19 cellular contexts compared by ENCODE assay signal in genomic region chr3:191362036-191362435, GRCh38.
"Had no signal": no experiment of that assay in that cellular context is flagged by ENCODE, and none has a peak within 500 bp of the region (broad histone marks: within the 10 kb centered on the region; RNA-seq: fewer than 3 reads in every experiment).

No MANE protein-coding gene starts in this region.

- H3K27me3 ChIP-seq: right atrium auricular region had no signal

- H3K9me3 ChIP-seq: right atrium auricular region had no signal

- H3K27ac Mint-ChIP-seq: activated CD4-positive, alpha-beta T cell treated with anti-CD3 and anti-CD28 coated beads, Interleukin-2, amount 10 ng/mL, durations not matched to agents 7 days and 5 days; dendritic cell treated with granulocyte-macrophage colony-stimulating factor and Interleukin-4, amounts not matched to agents 40 ng/mL and 50 ng/mL, for 4 days; effector memory CD8-positive, alpha-beta T cell; natural killer cell; T-helper 2 cell treated with Interferon-gamma antibody and Interleukin-4, amounts not matched to agents 5 μg/mL and 100 μg/mL, for 36 hours had no signal

- H3K4me3 Mint-ChIP-seq: activated CD4-positive, alpha-beta T cell treated with anti-CD3 and anti-CD28 coated beads, Interleukin-2, amount 10 ng/mL, durations not matched to agents 7 days and 5 days; dendritic cell treated with granulocyte-macrophage colony-stimulating factor and Interleukin-4, amounts not matched to agents 40 ng/mL and 50 ng/mL, for 4 days; effector memory CD8-positive, alpha-beta T cell; natural killer cell; T-helper 2 cell treated with Interferon-gamma antibody and Interleukin-4, amounts not matched to agents 5 μg/mL and 100 μg/mL, for 36 hours had no signal

- H3K27me3 Mint-ChIP-seq: activated CD4-positive, alpha-beta T cell treated with anti-CD3 and anti-CD28 coated beads, Interleukin-2, amount 10 ng/mL, durations not matched to agents 7 days and 5 days; dendritic cell treated with granulocyte-macrophage colony-stimulating factor and Interleukin-4, amounts not matched to agents 40 ng/mL and 50 ng/mL, for 4 days; effector memory CD8-positive, alpha-beta T cell had no signal

- H3K9me3 Mint-ChIP-seq: activated CD4-positive, alpha-beta T cell treated with anti-CD3 and anti-CD28 coated beads, Interleukin-2, amount 10 ng/mL, durations not matched to agents 7 days and 5 days; dendritic cell treated with granulocyte-macrophage colony-stimulating factor and Interleukin-4, amounts not matched to agents 40 ng/mL and 50 ng/mL, for 4 days; effector memory CD8-positive, alpha-beta T cell; immature natural killer cell; natural killer cell; T-helper 2 cell treated with Interferon-gamma antibody and Interleukin-4, amounts not matched to agents 5 μg/mL and 100 μg/mL, for 36 hours had no signal

- DNase-seq: activated CD4-positive, alpha-beta T cell treated with anti-CD3 and anti-CD28 coated beads, Interleukin-2, amount 10 ng/mL, durations not matched to agents 7 days and 5 days; activated CD4-positive, CD25-positive, alpha-beta regulatory T cell; activated CD8-positive, alpha-beta memory T cell treated with anti-CD3 and anti-CD28 coated beads for 24 hours; activated naive CD4-positive, alpha-beta T cell treated with Interleukin-2 at 50 U/mL for 16 hours; aorta; effector memory CD8-positive, alpha-beta T cell; head of caudate nucleus; immature natural killer cell; left cardiac atrium; natural killer cell; nucleus accumbens; stimulated activated CD4-positive, alpha-beta T cell treated with anti-CD3 and anti-CD28 coated beads, Interleukin-15, amount 100 ng/mL, for 24 hours; stimulated activated CD4-positive, alpha-beta T cell treated with anti-CD3 and anti-CD28 coated beads, Interleukin-4, amount 100 ng/mL, for 1 hour; stimulated activated naive CD8-positive, alpha-beta T cell treated with anti-CD3 and anti-CD28 coated beads, Interleukin-15, Interleukin-2, amounts not matched to agents 100 U/mL and 50 U/mL, for 24 hours; trophoblast cell had no signal

- H3K4me3 ChIP-seq: right atrium auricular region, skin epidermis had no signal

- H3K27ac ChIP-seq: right atrium auricular region had no signal
